Comparison of ENCODE assay signal across 9 cellular contexts in the genomic region with DNA sequence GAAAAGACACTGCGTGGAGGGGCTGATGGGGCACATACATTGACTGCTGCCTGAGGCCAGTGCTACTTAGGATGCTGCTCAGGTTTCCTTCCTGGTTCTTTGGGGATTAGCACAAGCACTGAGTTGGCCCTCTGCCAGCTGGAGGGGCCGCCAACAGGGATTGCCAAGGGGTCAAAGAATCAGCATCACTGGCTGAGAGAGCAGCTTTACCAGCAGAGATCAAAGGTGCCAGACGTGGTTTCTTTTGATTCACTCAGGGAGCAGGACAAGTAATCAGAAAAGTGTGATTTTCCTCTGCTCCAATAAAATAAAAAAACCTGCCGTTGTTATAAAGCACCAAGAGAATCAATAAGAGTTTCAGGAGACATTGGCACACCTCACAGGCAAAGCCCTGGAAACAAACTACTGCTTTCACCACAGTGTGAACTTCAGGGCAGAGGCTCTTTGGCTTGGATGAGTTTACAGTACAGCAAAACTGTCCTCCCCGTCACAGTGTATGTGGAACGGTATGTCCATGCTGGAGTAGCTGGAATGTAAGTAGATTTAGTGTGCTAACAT. TPM values are rescaled to one million over a fixed set of nuclear protein-coding genes. Genes with fewer than 3 reads are reported as not detected.
DNase-seq lines count a peak whose midpoint lies in the region; ATAC-seq, FAIRE-seq and TF ChIP-seq lines count a peak whose summit lies in the region.
"Had no signal": no experiment of that assay in that cellular context is flagged by ENCODE, and none has a peak within 500 bp of the region (broad histone marks: within the 10 kb centered on the region; RNA-seq: fewer than 3 reads in every experiment).

No MANE protein-coding gene starts in this region.

- H3K4me3 ChIP-seq in fibroblast of villous mesenchyme (ENCODE audit: low read depth, low read length) (no peak overlapping the region), small intestine (ENCODE audit: low read depth in 1 of 2, low read length in 2 of 2) (no peak overlapping the region)

- DNase-seq in NCI-H2196 (lab: John Stamatoyannopoulos, UW; ENCODE audit: unreplicated experiment), result peak; percentile 41
- DNase-seq in NCI-H2196 treated with DMSO at 0.1 percent for 48 hours (lab: John Stamatoyannopoulos, UW; ENCODE audit: unreplicated experiment), result no peak
- peak; percentile 23 for DNase-seq in RCC 7860 (ENCODE audit: low spot score)
- DNase-seq in fibroblast of villous mesenchyme (ENCODE audit: low read depth), result peak; percentile 87
- DNase-seq in small intestine, result peak; percentile 4
- DNase-seq in SIG-M5 treated with dmso at 0.1 percent for 504 hours (lab: John Stamatoyannopoulos, UW; ENCODE audit: unreplicated experiment), result no peak
- DNase-seq: activated CD4-positive, alpha-beta T cell treated with anti-CD3 and anti-CD28 coated beads, Interleukin-2, amount 10 ng/mL, durations not matched to agents 24 days and 14 days had no signal

- H3K4me1 ChIP-seq in small intestine (ENCODE audit: control insufficient read depth in 2 of 2, insufficient read depth in 1 of 2, low read depth in 1 of 2, low read length in 1 of 2), result no peaks in the 10 kb centered on the region

- no peak overlapping the region for H3K27ac ChIP-seq in small intestine (ENCODE audit: low read depth in 1 of 2, low read length in 1 of 2)

- 20 to 51% (median 43%) methylated on average over 6 of the region's 6 CpGs for WGBS in small intestine, 3 donors

- H3K27me3 ChIP-seq in small intestine (ENCODE audit: control insufficient read depth in 2 of 2, insufficient read depth in 2 of 2, low read length in 2 of 2), result no peaks in the 10 kb centered on the region

- no peaks in the 10 kb centered on the region for H3K9me3 ChIP-seq in small intestine (ENCODE audit: control insufficient read depth, low read depth)

- TF ChIP-seq CTCF in fibroblast of villous mesenchyme (IDR thresholded peaks at IDR 0.05; ENCODE audit: insufficient read depth, low read depth, low read length), result no peak

- FAIRE-seq in RCC 7860 (lab: Jason Lieb, UNC) (no peak), small intestine (lab: Jason Lieb, UNC) (no peak)

- no peaks in the 10 kb centered on the region for H3K36me3 ChIP-seq in small intestine (ENCODE audit: control insufficient read depth in 2 of 2, insufficient read depth in 2 of 2, low read length in 2 of 2)

- ATAC-seq in HG03159 (IDR thresholded peaks at IDR 0.05; ENCODE audit: unreplicated experiment), result no peak
- ATAC-seq in GM21360 (IDR thresholded peaks at IDR 0.05; ENCODE audit: unreplicated experiment), result no peak

RNA-seq across cellular contexts. Expression of a gene that starts 45.8 kb away (rescaled TPM):
- 0.97 and 2.6 TPM in 2 replicates for total RNA-seq in fibroblast of villous mesenchyme
- polyA plus RNA-seq in small intestine, result under 1 TPM in 1 of 3 donors, not detected in 2; 0.12 TPM

Comparison
In these comparisons a context has a peak if more than half of its experiments do, and no peak if none do; other contexts are left out.
1. DNase-seq: peak in NCI-H2196 (single experiment), RCC 7860 (single experiment), fibroblast of villous mesenchyme (single experiment) and small intestine (single experiment); none in NCI-H2196 treated with DMSO at 0.1 percent for 48 hours (single experiment) and SIG-M5 treated with dmso at 0.1 percent for 504 hours (single experiment).